1 cellular context compared by ENCODE assay signal in the genomic region with DNA sequence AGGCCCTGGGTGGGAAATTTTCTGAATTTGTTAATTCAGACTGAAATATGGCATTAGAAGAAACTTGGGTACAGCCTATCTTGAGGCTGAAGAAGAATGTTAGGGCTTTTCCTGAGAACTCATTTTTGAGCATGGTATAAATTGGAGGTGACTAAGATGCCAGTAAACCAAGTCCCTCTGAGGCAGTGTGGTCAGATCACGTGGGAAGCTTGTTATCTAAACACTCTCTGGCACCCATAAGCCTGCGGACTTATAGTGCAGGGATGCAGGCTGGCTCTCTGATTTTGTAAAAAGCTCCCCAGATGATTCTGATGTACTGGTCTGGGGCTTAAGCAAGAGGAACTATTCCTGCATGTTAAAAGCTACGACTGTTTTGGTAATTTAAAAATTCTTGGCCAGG.
TF ChIP-seq lines count a peak whose summit lies in the region.

No MANE protein-coding gene starts in this region.

TF ChIP-seq in GM12878, 131 proteins besides CTCF, POLR2A, EP300 and RAD21 (continued from another document):
- TF ChIP-seq, protein P1, sequence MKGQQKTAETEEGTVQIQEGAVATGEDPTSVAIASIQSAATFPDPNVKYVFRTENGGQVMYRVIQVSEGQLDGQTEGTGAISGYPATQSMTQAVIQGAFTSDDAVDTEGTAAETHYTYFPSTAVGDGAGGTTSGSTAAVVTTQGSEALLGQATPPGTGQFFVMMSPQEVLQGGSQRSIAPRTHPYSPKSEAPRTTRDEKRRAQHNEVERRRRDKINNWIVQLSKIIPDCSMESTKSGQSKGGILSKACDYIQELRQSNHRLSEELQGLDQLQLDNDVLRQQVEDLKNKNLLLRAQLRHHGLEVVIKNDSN (IDR thresholded peaks at IDR 0.05; ENCODE audit: borderline replicate concordance, extremely low read length, insufficient read depth, low read depth, low read length) = peak; percentile 11
- TF ChIP-seq BHLHE40 (IDR thresholded peaks at IDR 0.05; ENCODE audit: borderline replicate concordance in 1 of 2, low read depth in 2 of 2, low read length in 1 of 2) = 0 out of 4 replicates have a peak, but pooled peaks of 1 of the 2 experiments have one; percentile 22
- TF ChIP-seq, protein P2, sequence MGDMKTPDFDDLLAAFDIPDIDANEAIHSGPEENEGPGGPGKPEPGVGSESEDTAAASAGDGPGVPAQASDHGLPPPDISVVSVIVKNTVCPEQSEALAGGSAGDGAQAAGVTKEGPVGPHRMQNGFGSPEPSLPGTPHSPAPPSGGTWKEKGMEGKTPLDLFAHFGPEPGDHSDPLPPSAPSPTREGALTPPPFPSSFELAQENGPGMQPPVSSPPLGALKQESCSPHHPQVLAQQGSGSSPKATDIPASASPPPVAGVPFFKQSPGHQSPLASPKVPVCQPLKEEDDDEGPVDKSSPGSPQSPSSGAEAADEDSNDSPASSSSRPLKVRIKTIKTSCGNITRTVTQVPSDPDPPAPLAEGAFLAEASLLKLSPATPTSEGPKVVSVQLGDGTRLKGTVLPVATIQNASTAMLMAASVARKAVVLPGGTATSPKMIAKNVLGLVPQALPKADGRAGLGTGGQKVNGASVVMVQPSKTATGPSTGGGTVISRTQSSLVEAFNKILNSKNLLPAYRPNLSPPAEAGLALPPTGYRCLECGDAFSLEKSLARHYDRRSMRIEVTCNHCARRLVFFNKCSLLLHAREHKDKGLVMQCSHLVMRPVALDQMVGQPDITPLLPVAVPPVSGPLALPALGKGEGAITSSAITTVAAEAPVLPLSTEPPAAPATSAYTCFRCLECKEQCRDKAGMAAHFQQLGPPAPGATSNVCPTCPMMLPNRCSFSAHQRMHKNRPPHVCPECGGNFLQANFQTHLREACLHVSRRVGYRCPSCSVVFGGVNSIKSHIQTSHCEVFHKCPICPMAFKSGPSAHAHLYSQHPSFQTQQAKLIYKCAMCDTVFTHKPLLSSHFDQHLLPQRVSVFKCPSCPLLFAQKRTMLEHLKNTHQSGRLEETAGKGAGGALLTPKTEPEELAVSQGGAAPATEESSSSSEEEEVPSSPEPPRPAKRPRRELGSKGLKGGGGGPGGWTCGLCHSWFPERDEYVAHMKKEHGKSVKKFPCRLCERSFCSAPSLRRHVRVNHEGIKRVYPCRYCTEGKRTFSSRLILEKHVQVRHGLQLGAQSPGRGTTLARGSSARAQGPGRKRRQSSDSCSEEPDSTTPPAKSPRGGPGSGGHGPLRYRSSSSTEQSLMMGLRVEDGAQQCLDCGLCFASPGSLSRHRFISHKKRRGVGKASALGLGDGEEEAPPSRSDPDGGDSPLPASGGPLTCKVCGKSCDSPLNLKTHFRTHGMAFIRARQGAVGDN (IDR thresholded peaks at IDR 0.05) = no peak
- TF ChIP-seq, protein P3, sequence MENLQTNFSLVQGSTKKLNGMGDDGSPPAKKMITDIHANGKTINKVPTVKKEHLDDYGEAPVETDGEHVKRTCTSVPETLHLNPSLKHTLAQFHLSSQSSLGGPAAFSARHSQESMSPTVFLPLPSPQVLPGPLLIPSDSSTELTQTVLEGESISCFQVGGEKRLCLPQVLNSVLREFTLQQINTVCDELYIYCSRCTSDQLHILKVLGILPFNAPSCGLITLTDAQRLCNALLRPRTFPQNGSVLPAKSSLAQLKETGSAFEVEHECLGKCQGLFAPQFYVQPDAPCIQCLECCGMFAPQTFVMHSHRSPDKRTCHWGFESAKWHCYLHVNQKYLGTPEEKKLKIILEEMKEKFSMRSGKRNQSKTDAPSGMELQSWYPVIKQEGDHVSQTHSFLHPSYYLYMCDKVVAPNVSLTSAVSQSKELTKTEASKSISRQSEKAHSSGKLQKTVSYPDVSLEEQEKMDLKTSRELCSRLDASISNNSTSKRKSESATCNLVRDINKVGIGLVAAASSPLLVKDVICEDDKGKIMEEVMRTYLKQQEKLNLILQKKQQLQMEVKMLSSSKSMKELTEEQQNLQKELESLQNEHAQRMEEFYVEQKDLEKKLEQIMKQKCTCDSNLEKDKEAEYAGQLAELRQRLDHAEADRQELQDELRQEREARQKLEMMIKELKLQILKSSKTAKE (IDR thresholded peaks at IDR 0.05; ENCODE audit: low read depth, poor library complexity, severe bottlenecking) = no peak
- TF ChIP-seq, protein P4, sequence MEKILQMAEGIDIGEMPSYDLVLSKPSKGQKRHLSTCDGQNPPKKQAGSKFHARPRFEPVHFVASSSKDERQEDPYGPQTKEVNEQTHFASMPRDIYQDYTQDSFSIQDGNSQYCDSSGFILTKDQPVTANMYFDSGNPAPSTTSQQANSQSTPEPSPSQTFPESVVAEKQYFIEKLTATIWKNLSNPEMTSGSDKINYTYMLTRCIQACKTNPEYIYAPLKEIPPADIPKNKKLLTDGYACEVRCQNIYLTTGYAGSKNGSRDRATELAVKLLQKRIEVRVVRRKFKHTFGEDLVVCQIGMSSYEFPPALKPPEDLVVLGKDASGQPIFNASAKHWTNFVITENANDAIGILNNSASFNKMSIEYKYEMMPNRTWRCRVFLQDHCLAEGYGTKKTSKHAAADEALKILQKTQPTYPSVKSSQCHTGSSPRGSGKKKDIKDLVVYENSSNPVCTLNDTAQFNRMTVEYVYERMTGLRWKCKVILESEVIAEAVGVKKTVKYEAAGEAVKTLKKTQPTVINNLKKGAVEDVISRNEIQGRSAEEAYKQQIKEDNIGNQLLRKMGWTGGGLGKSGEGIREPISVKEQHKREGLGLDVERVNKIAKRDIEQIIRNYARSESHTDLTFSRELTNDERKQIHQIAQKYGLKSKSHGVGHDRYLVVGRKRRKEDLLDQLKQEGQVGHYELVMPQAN (conservative IDR thresholded peaks at IDR 0.05) = no peak
TF ChIP-seq in GM12878: peak in this region for 4.
